ENCODE assay signal across 27 cellular contexts in the genomic region with DNA sequence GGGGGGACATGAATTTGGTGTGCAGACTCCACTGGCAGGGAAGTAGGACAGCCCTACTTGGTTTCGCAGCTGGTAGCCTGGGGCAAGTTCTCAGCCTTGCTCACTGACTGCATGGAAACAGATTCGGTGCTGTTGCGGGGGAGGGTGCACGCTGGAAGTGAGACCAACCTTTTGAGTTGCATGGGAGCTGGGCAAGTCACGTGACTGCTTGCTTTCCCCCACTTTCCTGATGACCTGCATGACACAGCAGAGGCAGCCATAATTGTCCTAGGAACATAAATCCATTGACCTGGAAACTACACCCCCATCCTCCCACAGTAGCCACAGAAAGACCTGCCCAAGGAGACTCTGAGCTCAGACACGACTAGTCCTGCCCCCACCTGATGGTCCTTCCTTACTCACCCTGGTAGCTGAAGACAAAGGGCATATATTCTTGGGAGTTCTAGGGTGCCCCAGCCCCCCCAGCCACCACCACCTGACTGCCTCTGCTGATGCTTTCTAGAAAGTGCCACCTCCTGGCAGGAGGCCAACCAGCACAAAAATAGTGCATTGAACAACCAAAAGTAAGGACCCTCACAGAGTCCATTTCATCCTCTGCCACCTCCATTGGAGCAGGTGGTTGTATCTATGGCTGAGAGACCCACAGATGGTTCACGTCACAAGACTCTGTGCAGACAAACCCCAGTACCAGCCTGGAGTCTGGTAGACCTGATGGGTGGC. TPM values are rescaled to one million over a fixed set of nuclear protein-coding genes. Genes with fewer than 3 reads are reported as not detected.
"Had no signal": no experiment of that assay in that cellular context is flagged by ENCODE, and none has a peak within 500 bp of the region (broad histone marks: within the 10 kb centered on the region; RNA-seq: fewer than 3 reads in every experiment).

No MANE protein-coding gene starts in this region.

- H3K4me1 Mint-ChIP-seq: activated CD4-positive, alpha-beta T cell treated with anti-CD3 and anti-CD28 coated beads for 36 hours; immature natural killer cell; nephron; stimulated activated naive CD8-positive, alpha-beta T cell treated with anti-CD3 and anti-CD28 coated beads, Interleukin-15, amount 100 ng/mL, for 72 hours had no signal

- H3K4me3 Mint-ChIP-seq: activated CD4-positive, alpha-beta T cell treated with anti-CD3 and anti-CD28 coated beads for 36 hours; activated naive CD8-positive, alpha-beta T cell; activated T-helper 1 cell treated with anti-CD3 and anti-CD28 coated beads, Interleukin-12 subunit alpha, Interleukin-12 subunit beta, Interleukin-2, Interleukin-4 antibody, amounts not matched to agents 30 ng/mL and 10 ng/mL and 1 ng/mL, durations not matched to agents 14 hours and 24 hours and 36 hours; effector memory CD8-positive, alpha-beta T cell; immature natural killer cell; mesothelial cell of epicardium; nephron; stimulated activated naive CD8-positive, alpha-beta T cell treated with anti-CD3 and anti-CD28 coated beads, Interleukin-15, amount 100 ng/mL, for 72 hours had no signal

- ATAC-seq: activated CD4-positive, alpha-beta T cell treated with anti-CD3 and anti-CD28 coated beads for 36 hours; effector memory CD8-positive, alpha-beta T cell; right cardiac atrium; stimulated activated naive CD8-positive, alpha-beta T cell treated with anti-CD3 and anti-CD28 coated beads, Interleukin-15, amount 100 ng/mL, for 72 hours had no signal

- H3K36me3 Mint-ChIP-seq: activated naive CD8-positive, alpha-beta T cell; immature natural killer cell; mesothelial cell of epicardium had no signal

- H3K27ac Mint-ChIP-seq: activated CD4-positive, alpha-beta T cell treated with anti-CD3 and anti-CD28 coated beads for 36 hours; activated naive CD8-positive, alpha-beta T cell; activated T-helper 1 cell treated with anti-CD3 and anti-CD28 coated beads, Interleukin-12 subunit alpha, Interleukin-12 subunit beta, Interleukin-2, Interleukin-4 antibody, amounts not matched to agents 30 ng/mL and 10 ng/mL and 1 ng/mL, durations not matched to agents 14 hours and 24 hours and 36 hours; effector memory CD8-positive, alpha-beta T cell; immature natural killer cell; mesothelial cell of epicardium; nephron; progenitor cell of endocrine pancreas; stimulated activated naive CD8-positive, alpha-beta T cell treated with anti-CD3 and anti-CD28 coated beads, Interleukin-15, amount 100 ng/mL, for 72 hours had no signal

- H3K36me3 ChIP-seq: cardiac muscle cell, suprapubic skin, WERI-Rb-1 had no signal

- DNase-seq: activated CD4-positive, alpha-beta T cell treated with anti-CD3 and anti-CD28 coated beads for 36 hours; activated CD4-positive, alpha-beta T cell treated with anti-CD3 and anti-CD28 coated beads, Interleukin-2, amount 50 U/mL, for 48 hours; activated gamma-delta T cell treated with Interleukin-2 at 50 U/mL for 16 hours; dermis blood vessel endothelial cell; effector memory CD8-positive, alpha-beta T cell; foreskin melanocyte; hypothalamus; immature natural killer cell; right cardiac atrium; stimulated activated CD4-positive, alpha-beta T cell treated with anti-CD3 and anti-CD28 coated beads, Interleukin-15, amount 100 ng/mL, for 24 hours; stimulated activated CD4-positive, alpha-beta T cell treated with anti-CD3 and anti-CD28 coated beads, Interleukin-4, amount 100 ng/mL, for 1 hour; stimulated activated naive CD8-positive, alpha-beta T cell treated with anti-CD3 and anti-CD28 coated beads, Interleukin-15, amount 100 ng/mL, for 72 hours; trophoblast cell; WERI-Rb-1 had no signal

- H3K9me3 Mint-ChIP-seq: activated T-helper 1 cell treated with anti-CD3 and anti-CD28 coated beads, Interleukin-12 subunit alpha, Interleukin-12 subunit beta, Interleukin-2, Interleukin-4 antibody, amounts not matched to agents 30 ng/mL and 10 ng/mL and 1 ng/mL, durations not matched to agents 14 hours and 24 hours and 36 hours had no signal

- H3K4me1 ChIP-seq: suprapubic skin had no signal

- H3K27me3 ChIP-seq: cardiac muscle cell, suprapubic skin had no signal

- H3K27me3 Mint-ChIP-seq: progenitor cell of endocrine pancreas had no signal

- H3K27ac ChIP-seq: cardiac muscle cell, epithelial cell of prostate, skin epidermis, suprapubic skin, WERI-Rb-1 had no signal

- H3K4me3 ChIP-seq: cardiac muscle cell, skin epidermis, suprapubic skin had no signal

RNA-seq across cellular contexts. Expression of a gene that starts 4.1 kb away (rescaled TPM):
- total RNA-seq: activated CD4-positive, alpha-beta T cell treated with anti-CD3 and anti-CD28 coated beads for 36 hours; activated T-helper 1 cell treated with anti-CD3 and anti-CD28 coated beads, Interleukin-12 subunit alpha, Interleukin-12 subunit beta, Interleukin-2, Interleukin-4 antibody, amounts not matched to agents 30 ng/mL and 10 ng/mL and 1 ng/mL, durations not matched to agents 14 hours and 24 hours and 36 hours; cardiac muscle cell; chondrocyte; dermis blood vessel endothelial cell; lower leg skin; progenitor cell of endocrine pancreas; suprapubic skin; T-helper 2 cell treated with Interferon-gamma antibody and Interleukin-4, amounts not matched to agents 100 ng/mL and 5 ng/mL, for 36 hours had no signal
- polyA plus RNA-seq: cardiac muscle cell had no signal

RNA-seq across cellular contexts. Expression of a gene that starts 9.0 kb away (rescaled TPM):
- total RNA-seq: activated CD4-positive, alpha-beta T cell treated with anti-CD3 and anti-CD28 coated beads for 36 hours; activated T-helper 1 cell treated with anti-CD3 and anti-CD28 coated beads, Interleukin-12 subunit alpha, Interleukin-12 subunit beta, Interleukin-2, Interleukin-4 antibody, amounts not matched to agents 30 ng/mL and 10 ng/mL and 1 ng/mL, durations not matched to agents 14 hours and 24 hours and 36 hours; cardiac muscle cell; chondrocyte; dermis blood vessel endothelial cell; lower leg skin; mesothelial cell of epicardium; omental fat pad; progenitor cell of endocrine pancreas; right cardiac atrium; suprapubic skin; T-helper 2 cell treated with Interferon-gamma antibody and Interleukin-4, amounts not matched to agents 100 ng/mL and 5 ng/mL, for 36 hours had no signal
- polyA plus RNA-seq: cardiac muscle cell, immature natural killer cell, right cardiac atrium had no signal

RNA-seq across cellular contexts. Expression of a gene that starts 11.0 kb away (rescaled TPM):
- total RNA-seq: activated CD4-positive, alpha-beta T cell treated with anti-CD3 and anti-CD28 coated beads for 36 hours; activated T-helper 1 cell treated with anti-CD3 and anti-CD28 coated beads, Interleukin-12 subunit alpha, Interleukin-12 subunit beta, Interleukin-2, Interleukin-4 antibody, amounts not matched to agents 30 ng/mL and 10 ng/mL and 1 ng/mL, durations not matched to agents 14 hours and 24 hours and 36 hours; chondrocyte; dermis blood vessel endothelial cell; lower leg skin; omental fat pad; progenitor cell of endocrine pancreas; right cardiac atrium; T-helper 2 cell treated with Interferon-gamma antibody and Interleukin-4, amounts not matched to agents 100 ng/mL and 5 ng/mL, for 36 hours had no signal
- polyA plus RNA-seq: immature natural killer cell had no signal

RNA-seq across cellular contexts. Expression of a gene that starts 24.4 kb away (rescaled TPM):
- total RNA-seq: activated CD4-positive, alpha-beta T cell treated with anti-CD3 and anti-CD28 coated beads for 36 hours; activated T-helper 1 cell treated with anti-CD3 and anti-CD28 coated beads, Interleukin-12 subunit alpha, Interleukin-12 subunit beta, Interleukin-2, Interleukin-4 antibody, amounts not matched to agents 30 ng/mL and 10 ng/mL and 1 ng/mL, durations not matched to agents 14 hours and 24 hours and 36 hours; cardiac muscle cell; chondrocyte; dermis blood vessel endothelial cell; lower leg skin; progenitor cell of endocrine pancreas; right cardiac atrium; suprapubic skin; T-helper 2 cell treated with Interferon-gamma antibody and Interleukin-4, amounts not matched to agents 100 ng/mL and 5 ng/mL, for 36 hours had no signal
- polyA plus RNA-seq: right cardiac atrium had no signal

RNA-seq across cellular contexts. Expression of a gene that starts 31.8 kb away (rescaled TPM):
- total RNA-seq: activated CD4-positive, alpha-beta T cell treated with anti-CD3 and anti-CD28 coated beads for 36 hours; activated T-helper 1 cell treated with anti-CD3 and anti-CD28 coated beads, Interleukin-12 subunit alpha, Interleukin-12 subunit beta, Interleukin-2, Interleukin-4 antibody, amounts not matched to agents 30 ng/mL and 10 ng/mL and 1 ng/mL, durations not matched to agents 14 hours and 24 hours and 36 hours; cardiac muscle cell; chondrocyte; dermis blood vessel endothelial cell; mesothelial cell of epicardium; progenitor cell of endocrine pancreas; T-helper 2 cell treated with Interferon-gamma antibody and Interleukin-4, amounts not matched to agents 100 ng/mL and 5 ng/mL, for 36 hours had no signal
- polyA plus RNA-seq: cardiac muscle cell had no signal
